In genomic region chr20:2655331-2656116, GRCh38 we compare ENCODE assay signal across 2 cellular contexts.
TF ChIP-seq lines count a peak whose summit lies in the region.

No MANE protein-coding gene starts in this region.

TF ChIP-seq in SK-N-SH, 30 proteins besides CTCF, POLR2A, EP300 and RAD21 (continued from another document):
- TF ChIP-seq REST (IDR thresholded peaks at IDR 0.05; ENCODE audit: low read depth, low read length) (no peak), NRF1 (IDR thresholded peaks at IDR 0.05; ENCODE audit: low read depth, low read length) (no peak), TAF1 (IDR thresholded peaks at IDR 0.05; ENCODE audit: borderline replicate concordance, low read depth, low read length) (no peak), GATA2 (CRISPR knock-in tag; IDR thresholded peaks at IDR 0.05) (no peak), FOXM1 (IDR thresholded peaks at IDR 0.05; ENCODE audit: low read depth) (no peak), SIN3A (IDR thresholded peaks at IDR 0.05; ENCODE audit: borderline replicate concordance, low read depth, low read length) (no peak)

TF ChIP-seq in SK-N-SH treated with all-trans-retinoic acid at 6 μM for 48 hours, 23 proteins besides CTCF, POLR2A, EP300 and RAD21:
- TF ChIP-seq POU6F1 (CRISPR knock-in tag; IDR thresholded peaks at IDR 0.05; ENCODE audit: borderline replicate concordance, low read depth) (no peak), ZC3H10 (CRISPR knock-in tag; IDR thresholded peaks at IDR 0.05) (no peak), TCF4 (CRISPR knock-in tag; IDR thresholded peaks at IDR 0.05; ENCODE audit: borderline replicate concordance) (no peak), ESRRG (CRISPR knock-in tag; IDR thresholded peaks at IDR 0.05) (no peak), ZNF8 (CRISPR knock-in tag; IDR thresholded peaks at IDR 0.05) (no peak), CSDC2 (CRISPR knock-in tag; IDR thresholded peaks at IDR 0.05) (no peak), TSHZ2 (CRISPR knock-in tag; IDR thresholded peaks at IDR 0.05) (no peak), ARNTL (CRISPR knock-in tag; IDR thresholded peaks at IDR 0.05; ENCODE audit: borderline replicate concordance, low read depth) (no peak), GLIS3 (CRISPR knock-in tag; IDR thresholded peaks at IDR 0.05) (no peak), CSRNP3 (CRISPR knock-in tag; IDR thresholded peaks at IDR 0.05) (no peak), TOX (CRISPR knock-in tag; IDR thresholded peaks at IDR 0.05; ENCODE audit: borderline replicate concordance) (no peak), CREB5 (CRISPR knock-in tag; IDR thresholded peaks at IDR 0.05; ENCODE audit: low read depth) (no peak), PATZ1 (CRISPR knock-in tag; IDR thresholded peaks at IDR 0.05; ENCODE audit: borderline replicate concordance) (no peak)
